In genomic region chr9:96169488-96169887, GRCh38 we compare ENCODE assay signal across 1 cellular context.
TF ChIP-seq lines count a peak whose summit lies in the region.

No MANE protein-coding gene starts in this region.

TF ChIP-seq in GM23338, 12 proteins besides CTCF, POLR2A, EP300 and RAD21 (continued from another document):
- TF ChIP-seq ZNF462 (CRISPR knock-in tag; IDR thresholded peaks at IDR 0.05) (no peak), ETS1 (IDR thresholded peaks at IDR 0.05) (no peak), STAT1 (IDR thresholded peaks at IDR 0.05; ENCODE audit: unreplicated experiment) (no peak)
